In genomic region chr10:11683529-11684320, GRCh38 we compare ENCODE assay signal across 9 cellular contexts. TPM values are rescaled to one million over a fixed set of nuclear protein-coding genes. Genes with fewer than 3 reads are reported as not detected.
DNase-seq lines count a peak whose midpoint lies in the region; ATAC-seq and TF ChIP-seq lines count a peak whose summit lies in the region.
"Had no signal": no experiment of that assay in that cellular context is flagged by ENCODE, and none has a peak within 500 bp of the region (broad histone marks: within the 10 kb centered on the region; RNA-seq: fewer than 3 reads in every experiment).

No MANE protein-coding gene starts in this region.

- peak overlapping the region; percentile 85 for H3K4me2 ChIP-seq in HCT116 (ENCODE audit: low read length)

- H2AFZ ChIP-seq in HCT116 (ENCODE audit: low read depth, low read length, poor library complexity, severe bottlenecking): peak overlapping the region; percentile 26

- peak overlapping the region in 1 of 2 experiments; percentile 55; a peak in 2 of 4 replicates for H3K4me3 ChIP-seq in HCT116 (replicated peaks in 1 of 2; ENCODE audit: low read depth in 1 of 2, low read length in 2 of 2)
- H3K4me3 ChIP-seq: SJCRH30 had no signal

- H3K36me3 Mint-ChIP-seq in activated T-helper 2 cell treated with anti-CD3 and anti-CD28 coated beads, Interferon-gamma antibody, Interleukin-2, Interleukin-4, amounts not matched to agents 10 μg/mL and 5 μg/mL and 100 μg/mL, durations not matched to agents 14 hours and 24 hours and 36 hours (ENCODE audit: low read depth): no peaks in the 10 kb centered on the region
- no peaks in the 10 kb centered on the region for H3K36me3 Mint-ChIP-seq in natural killer cell treated with Interleukin-12 subunit alpha and Interleukin-12 subunit beta and Interleukin-15 and Interleukin-18, amount 100 ng/mL, for 72 hours

- H3K4me3 Mint-ChIP-seq in activated T-helper 2 cell treated with anti-CD3 and anti-CD28 coated beads, Interferon-gamma antibody, Interleukin-2, Interleukin-4, amounts not matched to agents 10 μg/mL and 5 μg/mL and 100 μg/mL, durations not matched to agents 14 hours and 24 hours and 36 hours (ENCODE audit: low read depth): peak overlapping the region; percentile 14
- H3K4me3 Mint-ChIP-seq in natural killer cell treated with Interleukin-12 subunit alpha and Interleukin-12 subunit beta and Interleukin-15 and Interleukin-18, amount 100 ng/mL, for 72 hours: peak overlapping the region; percentile 71

- no peak for TF ChIP-seq RAD21 in HCT116 (IDR thresholded peaks at IDR 0.05; ENCODE audit: low read depth)

- H3K27me3 ChIP-seq in HCT116 (ENCODE audit: insufficient read depth, low read length): no peaks in the 10 kb centered on the region
- H3K27me3 ChIP-seq: SJCRH30 had no signal

- ATAC-seq in HCT116 (no peak), HG03565 (IDR thresholded peaks at IDR 0.05; ENCODE audit: unreplicated experiment) (no peak)
- no peak for ATAC-seq in natural killer cell treated with Interleukin-12 subunit alpha and Interleukin-12 subunit beta and Interleukin-15 and Interleukin-18, amount 100 ng/mL, for 72 hours

- H3K79me2 ChIP-seq in HCT116 (ENCODE audit: insufficient read depth, low read length): no peaks in the 10 kb centered on the region

- BruUV-seq in HCT116 (replicated peaks; lab: Mats Ljungman, UMichigan): no TSS peak

- no peaks in the 10 kb centered on the region for H3K9me3 ChIP-seq in HCT116 (ENCODE audit: control insufficient read depth in 1 of 2, insufficient read depth in 1 of 2, low read depth in 1 of 2, low read length in 2 of 2)
- H3K9me3 ChIP-seq: SJCRH30 had no signal

- peaks cover 21% of the 10 kb centered on the region for H3K4me1 Mint-ChIP-seq in activated T-helper 2 cell treated with anti-CD3 and anti-CD28 coated beads, Interferon-gamma antibody, Interleukin-2, Interleukin-4, amounts not matched to agents 10 μg/mL and 5 μg/mL and 100 μg/mL, durations not matched to agents 14 hours and 24 hours and 36 hours (ENCODE audit: low read depth)
- H3K4me1 Mint-ChIP-seq in natural killer cell treated with Interleukin-12 subunit alpha and Interleukin-12 subunit beta and Interleukin-15 and Interleukin-18, amount 100 ng/mL, for 72 hours (ENCODE audit: low read depth in 2 of 2): peaks cover 28 to 29% of the 10 kb centered on the region in 2 donors

- peaks cover 46% of the 10 kb centered on the region for H3K27me3 Mint-ChIP-seq in activated T-helper 2 cell treated with anti-CD3 and anti-CD28 coated beads, Interferon-gamma antibody, Interleukin-2, Interleukin-4, amounts not matched to agents 10 μg/mL and 5 μg/mL and 100 μg/mL, durations not matched to agents 14 hours and 24 hours and 36 hours (ENCODE audit: low read depth)
- peaks cover 5 to 23% of the 10 kb centered on the region in 2 donors for H3K27me3 Mint-ChIP-seq in natural killer cell treated with Interleukin-12 subunit alpha and Interleukin-12 subunit beta and Interleukin-15 and Interleukin-18, amount 100 ng/mL, for 72 hours

- H3K9me2 ChIP-seq in HCT116 (ENCODE audit: insufficient read depth): no peaks in the 10 kb centered on the region

- RAD21 ChIA-PET in HCT116 (lab: Charles Lee; ENCODE audit: low non-redundant PET in 1 of 2, low total read pairs in 2 of 2, uncharacterized antibody in 2 of 2, unreplicated experiment in 2 of 2): no interaction called here

- no peaks in the 10 kb centered on the region for H3K9me3 Mint-ChIP-seq in activated T-helper 2 cell treated with anti-CD3 and anti-CD28 coated beads, Interferon-gamma antibody, Interleukin-2, Interleukin-4, amounts not matched to agents 10 μg/mL and 5 μg/mL and 100 μg/mL, durations not matched to agents 14 hours and 24 hours and 36 hours
- no peaks in the 10 kb centered on the region for H3K9me3 Mint-ChIP-seq in natural killer cell treated with Interleukin-12 subunit alpha and Interleukin-12 subunit beta and Interleukin-15 and Interleukin-18, amount 100 ng/mL, for 72 hours

- H3K36me3 ChIP-seq in HCT116 (ENCODE audit: control insufficient read depth in 1 of 2, insufficient read depth in 2 of 2, low read length in 2 of 2): no peaks in the 10 kb centered on the region
- H3K36me3 ChIP-seq: SJCRH30 had no signal

- peak overlapping the region; percentile 82 for H3K27ac ChIP-seq in HCT116 (ENCODE audit: low read depth, low read length)
- H3K27ac ChIP-seq: SJCRH30 had no signal

- peak overlapping the region; percentile 66 for H3K9ac ChIP-seq in HCT116 (ENCODE audit: low read length)

- POLR2A ChIA-PET in HCT116 (lab: Charles Lee): interaction anchor here (1.0 kb wide), 1 partner anchor 18 kb away, joined by 3 read pairs; no protein-coding TSS in a partner anchor

- no peak for TF ChIP-seq POLR2A in HCT116 (IDR thresholded peaks at IDR 0.05; ENCODE audit: borderline replicate concordance, extremely low read depth, insufficient read depth, insufficient read length)

- no peak overlapping the region for H3K27ac Mint-ChIP-seq in activated T-helper 2 cell treated with anti-CD3 and anti-CD28 coated beads, Interferon-gamma antibody, Interleukin-2, Interleukin-4, amounts not matched to agents 10 μg/mL and 5 μg/mL and 100 μg/mL, durations not matched to agents 14 hours and 24 hours and 36 hours
- peak overlapping the region; percentile 21 to 60 for H3K27ac Mint-ChIP-seq in natural killer cell treated with Interleukin-12 subunit alpha and Interleukin-12 subunit beta and Interleukin-15 and Interleukin-18, amount 100 ng/mL, for 72 hours

- intact Hi-C loops in HCT116 (cut with micrococcal nuclease): loop anchor here (1.0 kb wide), 1 partner anchor 71 kb away; no protein-coding TSS in a partner anchor
- intact Hi-C loops in activated T-helper 2 cell treated with anti-CD3 and anti-CD28 coated beads, Interferon-gamma antibody, Interleukin-2, Interleukin-4, amounts not matched to agents 10 μg/mL and 5 μg/mL and 100 μg/mL, durations not matched to agents 14 hours and 24 hours and 36 hours (cut with micrococcal nuclease): loop anchor here (10.0 kb wide), 1 partner anchor 169 kb away; no protein-coding TSS in a partner anchor
- intact Hi-C loops in posterior vena cava (cut with DNase I): no loop called here

- H4K20me1 ChIP-seq in HCT116 (ENCODE audit: insufficient read depth): no peaks in the 10 kb centered on the region

- DNase-seq in DMS53 (lab: John Stamatoyannopoulos, UW): peak; percentile 78
- no peak for DNase-seq in HCT116 (ENCODE audit: low read depth, low spot score)
- no peak for DNase-seq in activated T-helper 2 cell treated with anti-CD3 and anti-CD28 coated beads, Interferon-gamma antibody, Interleukin-2, Interleukin-4, amounts not matched to agents 10 μg/mL and 5 μg/mL and 100 μg/mL, durations not matched to agents 14 hours and 24 hours and 36 hours (ENCODE audit: low spot score)
- no peak for DNase-seq in natural killer cell treated with Interleukin-12 subunit alpha and Interleukin-12 subunit beta and Interleukin-15 and Interleukin-18, amount 100 ng/mL, for 72 hours (ENCODE audit: low spot score)
- DNase-seq in posterior vena cava (ENCODE audit: low spot score): no peak
- no peak for DNase-seq in RKO (ENCODE audit: low spot score)
- DNase-seq: NCI-H1105 treated with DMSO at 0.1 percent for 48 hours, SJCRH30 had no signal

- TF ChIP-seq CTCF in HCT116 (IDR thresholded peaks at IDR 0.05 in 2 of 3, conservative IDR thresholded peaks at IDR 0.05 in 1 of 3; ENCODE audit: borderline replicate concordance in 1 of 3, insufficient read depth in 1 of 3, low read depth in 2 of 3, low read length in 2 of 3): no peak

- peaks cover 47 to 67% of the 10 kb centered on the region in 2 experiments for H3K4me1 ChIP-seq in HCT116 (ENCODE audit: control insufficient read depth in 1 of 2, insufficient read depth in 2 of 2, low read length in 2 of 2)
- H3K4me1 ChIP-seq: SJCRH30 had no signal

- CTCF ChIA-PET in HCT116 (lab: Charles Lee): no interaction called here

TF ChIP-seq in HCT116, 20 proteins besides CTCF, POLR2A, EP300 and RAD21 (continues in another document):
- TF ChIP-seq ZNF274 (IDR thresholded peaks at IDR 0.05; ENCODE audit: low read depth, low read length) (no peak), SRF (IDR thresholded peaks at IDR 0.05; ENCODE audit: low read depth) (no peak), CEBPB (IDR thresholded peaks at IDR 0.05; ENCODE audit: low read depth) (no peak), YY1 (IDR thresholded peaks at IDR 0.05; ENCODE audit: extremely low read depth, insufficient replicate concordance, low read depth, low read length) (no peak), REST (IDR thresholded peaks at IDR 0.05; ENCODE audit: low read depth) (no peak), MAX (IDR thresholded peaks at IDR 0.05) (no peak)

RNA-seq across cellular contexts. Expression of gene ECHDC3, which starts 58.5 kb away (rescaled TPM):
- total RNA-seq in HCT116 (2021; ENCODE audit: unreplicated experiment) (13.0 TPM), posterior vena cava (1 to 10 TPM; 7.7 to 8.1 TPM)
- polyA plus RNA-seq in HCT116 (2012): 9.9 and 11.2 TPM in 2 replicates
- 0.23 TPM in 1 of 2 replicates, not detected in the other for total RNA-seq in activated T-helper 2 cell treated with anti-CD3 and anti-CD28 coated beads, Interferon-gamma antibody, Interleukin-2, Interleukin-4, amounts not matched to agents 10 μg/mL and 5 μg/mL and 100 μg/mL, durations not matched to agents 14 hours and 24 hours and 36 hours
- 1 to 10 TPM; 1.3 to 2.0 TPM for total RNA-seq in natural killer cell treated with Interleukin-12 subunit alpha and Interleukin-12 subunit beta and Interleukin-15 and Interleukin-18, amount 100 ng/mL, for 72 hours
- total RNA-seq: SJCRH30 had no signal

Comparison
In these comparisons a context has a peak if more than half of its experiments do, and no peak if none do; other contexts are left out.
1. intact Hi-C loops: an anchor here in HCT116 (1.0 kb wide) and activated T-helper 2 cell treated with anti-CD3 and anti-CD28 coated beads, Interferon-gamma antibody, Interleukin-2, Interleukin-4, amounts not matched to agents 10 μg/mL and 5 μg/mL and 100 μg/mL, durations not matched to agents 14 hours and 24 hours and 36 hours (10.0 kb wide); none called in posterior vena cava.